ENCODE assay signal across 1 cellular context in the genomic region with DNA sequence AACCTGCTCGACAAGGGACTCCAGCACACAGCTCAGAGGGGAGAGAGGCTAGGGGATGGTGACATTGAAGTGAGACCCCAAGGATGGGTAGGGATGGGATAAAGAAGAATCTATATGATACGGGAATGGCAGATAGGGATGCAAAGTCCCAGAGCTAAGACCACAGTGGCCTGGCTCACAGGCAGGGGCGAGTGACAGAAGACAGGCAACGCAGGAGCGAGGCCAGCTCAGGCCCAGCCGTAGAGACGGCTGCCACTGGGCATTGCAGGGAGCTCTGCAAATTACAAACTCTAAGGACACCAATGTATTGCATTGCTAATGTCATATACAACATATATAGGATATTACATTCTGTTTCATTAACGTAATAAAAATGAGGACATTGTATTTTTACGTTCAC.
TF ChIP-seq lines count a peak whose summit lies in the region.

No MANE protein-coding gene starts in this region.

TF ChIP-seq in H1, 55 proteins besides CTCF, POLR2A, EP300 and RAD21:
- TF ChIP-seq TAF7 (optimal IDR thresholded peaks at IDR 0.05; ENCODE audit: borderline replicate concordance, low read depth, low read length) (no peak), CREB1 (IDR thresholded peaks at IDR 0.05) (no peak), NRF1 (IDR thresholded peaks at IDR 0.05; ENCODE audit: low read depth, low read length) (no peak), EZH2 (IDR thresholded peaks at IDR 0.05; ENCODE audit: low read depth, low read length, severe bottlenecking) (no peak), CBX5 (IDR thresholded peaks at IDR 0.05; ENCODE audit: low read depth, low read length) (no peak), FOSL1 (IDR thresholded peaks at IDR 0.05; ENCODE audit: insufficient read depth, low read depth, low read length) (no peak), HDAC2 (IDR thresholded peaks at IDR 0.05; ENCODE audit: borderline replicate concordance in 1 of 2, low read depth in 2 of 2, low read length in 2 of 2) (no peak), POU5F1 (IDR thresholded peaks at IDR 0.05; ENCODE audit: low read depth, low read length) (no peak), SRF (IDR thresholded peaks at IDR 0.05; ENCODE audit: low read depth, low read length) (no peak), SAP30 (IDR thresholded peaks at IDR 0.05; ENCODE audit: insufficient read depth, insufficient replicate concordance, low read length) (no peak), ASH2L (IDR thresholded peaks at IDR 0.05; ENCODE audit: low read length) (no peak), BRCA1 (IDR thresholded peaks at IDR 0.05; ENCODE audit: low read depth, low read length) (no peak), RNF2 (IDR thresholded peaks at IDR 0.05; ENCODE audit: borderline replicate concordance, low read depth, low read length, missing control alignments, poor library complexity, severe bottlenecking) (no peak), SUZ12 (IDR thresholded peaks at IDR 0.05; ENCODE audit: low read length) (no peak), TAF1 (IDR thresholded peaks at IDR 0.05; ENCODE audit: low read depth, low read length) (no peak)
- TF ChIP-seq, protein P1, sequence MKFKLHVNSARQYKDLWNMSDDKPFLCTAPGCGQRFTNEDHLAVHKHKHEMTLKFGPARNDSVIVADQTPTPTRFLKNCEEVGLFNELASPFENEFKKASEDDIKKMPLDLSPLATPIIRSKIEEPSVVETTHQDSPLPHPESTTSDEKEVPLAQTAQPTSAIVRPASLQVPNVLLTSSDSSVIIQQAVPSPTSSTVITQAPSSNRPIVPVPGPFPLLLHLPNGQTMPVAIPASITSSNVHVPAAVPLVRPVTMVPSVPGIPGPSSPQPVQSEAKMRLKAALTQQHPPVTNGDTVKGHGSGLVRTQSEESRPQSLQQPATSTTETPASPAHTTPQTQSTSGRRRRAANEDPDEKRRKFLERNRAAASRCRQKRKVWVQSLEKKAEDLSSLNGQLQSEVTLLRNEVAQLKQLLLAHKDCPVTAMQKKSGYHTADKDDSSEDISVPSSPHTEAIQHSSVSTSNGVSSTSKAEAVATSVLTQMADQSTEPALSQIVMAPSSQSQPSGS (IDR thresholded peaks at IDR 0.05; ENCODE audit: low read length), result no peak
- TF ChIP-seq, protein P2, sequence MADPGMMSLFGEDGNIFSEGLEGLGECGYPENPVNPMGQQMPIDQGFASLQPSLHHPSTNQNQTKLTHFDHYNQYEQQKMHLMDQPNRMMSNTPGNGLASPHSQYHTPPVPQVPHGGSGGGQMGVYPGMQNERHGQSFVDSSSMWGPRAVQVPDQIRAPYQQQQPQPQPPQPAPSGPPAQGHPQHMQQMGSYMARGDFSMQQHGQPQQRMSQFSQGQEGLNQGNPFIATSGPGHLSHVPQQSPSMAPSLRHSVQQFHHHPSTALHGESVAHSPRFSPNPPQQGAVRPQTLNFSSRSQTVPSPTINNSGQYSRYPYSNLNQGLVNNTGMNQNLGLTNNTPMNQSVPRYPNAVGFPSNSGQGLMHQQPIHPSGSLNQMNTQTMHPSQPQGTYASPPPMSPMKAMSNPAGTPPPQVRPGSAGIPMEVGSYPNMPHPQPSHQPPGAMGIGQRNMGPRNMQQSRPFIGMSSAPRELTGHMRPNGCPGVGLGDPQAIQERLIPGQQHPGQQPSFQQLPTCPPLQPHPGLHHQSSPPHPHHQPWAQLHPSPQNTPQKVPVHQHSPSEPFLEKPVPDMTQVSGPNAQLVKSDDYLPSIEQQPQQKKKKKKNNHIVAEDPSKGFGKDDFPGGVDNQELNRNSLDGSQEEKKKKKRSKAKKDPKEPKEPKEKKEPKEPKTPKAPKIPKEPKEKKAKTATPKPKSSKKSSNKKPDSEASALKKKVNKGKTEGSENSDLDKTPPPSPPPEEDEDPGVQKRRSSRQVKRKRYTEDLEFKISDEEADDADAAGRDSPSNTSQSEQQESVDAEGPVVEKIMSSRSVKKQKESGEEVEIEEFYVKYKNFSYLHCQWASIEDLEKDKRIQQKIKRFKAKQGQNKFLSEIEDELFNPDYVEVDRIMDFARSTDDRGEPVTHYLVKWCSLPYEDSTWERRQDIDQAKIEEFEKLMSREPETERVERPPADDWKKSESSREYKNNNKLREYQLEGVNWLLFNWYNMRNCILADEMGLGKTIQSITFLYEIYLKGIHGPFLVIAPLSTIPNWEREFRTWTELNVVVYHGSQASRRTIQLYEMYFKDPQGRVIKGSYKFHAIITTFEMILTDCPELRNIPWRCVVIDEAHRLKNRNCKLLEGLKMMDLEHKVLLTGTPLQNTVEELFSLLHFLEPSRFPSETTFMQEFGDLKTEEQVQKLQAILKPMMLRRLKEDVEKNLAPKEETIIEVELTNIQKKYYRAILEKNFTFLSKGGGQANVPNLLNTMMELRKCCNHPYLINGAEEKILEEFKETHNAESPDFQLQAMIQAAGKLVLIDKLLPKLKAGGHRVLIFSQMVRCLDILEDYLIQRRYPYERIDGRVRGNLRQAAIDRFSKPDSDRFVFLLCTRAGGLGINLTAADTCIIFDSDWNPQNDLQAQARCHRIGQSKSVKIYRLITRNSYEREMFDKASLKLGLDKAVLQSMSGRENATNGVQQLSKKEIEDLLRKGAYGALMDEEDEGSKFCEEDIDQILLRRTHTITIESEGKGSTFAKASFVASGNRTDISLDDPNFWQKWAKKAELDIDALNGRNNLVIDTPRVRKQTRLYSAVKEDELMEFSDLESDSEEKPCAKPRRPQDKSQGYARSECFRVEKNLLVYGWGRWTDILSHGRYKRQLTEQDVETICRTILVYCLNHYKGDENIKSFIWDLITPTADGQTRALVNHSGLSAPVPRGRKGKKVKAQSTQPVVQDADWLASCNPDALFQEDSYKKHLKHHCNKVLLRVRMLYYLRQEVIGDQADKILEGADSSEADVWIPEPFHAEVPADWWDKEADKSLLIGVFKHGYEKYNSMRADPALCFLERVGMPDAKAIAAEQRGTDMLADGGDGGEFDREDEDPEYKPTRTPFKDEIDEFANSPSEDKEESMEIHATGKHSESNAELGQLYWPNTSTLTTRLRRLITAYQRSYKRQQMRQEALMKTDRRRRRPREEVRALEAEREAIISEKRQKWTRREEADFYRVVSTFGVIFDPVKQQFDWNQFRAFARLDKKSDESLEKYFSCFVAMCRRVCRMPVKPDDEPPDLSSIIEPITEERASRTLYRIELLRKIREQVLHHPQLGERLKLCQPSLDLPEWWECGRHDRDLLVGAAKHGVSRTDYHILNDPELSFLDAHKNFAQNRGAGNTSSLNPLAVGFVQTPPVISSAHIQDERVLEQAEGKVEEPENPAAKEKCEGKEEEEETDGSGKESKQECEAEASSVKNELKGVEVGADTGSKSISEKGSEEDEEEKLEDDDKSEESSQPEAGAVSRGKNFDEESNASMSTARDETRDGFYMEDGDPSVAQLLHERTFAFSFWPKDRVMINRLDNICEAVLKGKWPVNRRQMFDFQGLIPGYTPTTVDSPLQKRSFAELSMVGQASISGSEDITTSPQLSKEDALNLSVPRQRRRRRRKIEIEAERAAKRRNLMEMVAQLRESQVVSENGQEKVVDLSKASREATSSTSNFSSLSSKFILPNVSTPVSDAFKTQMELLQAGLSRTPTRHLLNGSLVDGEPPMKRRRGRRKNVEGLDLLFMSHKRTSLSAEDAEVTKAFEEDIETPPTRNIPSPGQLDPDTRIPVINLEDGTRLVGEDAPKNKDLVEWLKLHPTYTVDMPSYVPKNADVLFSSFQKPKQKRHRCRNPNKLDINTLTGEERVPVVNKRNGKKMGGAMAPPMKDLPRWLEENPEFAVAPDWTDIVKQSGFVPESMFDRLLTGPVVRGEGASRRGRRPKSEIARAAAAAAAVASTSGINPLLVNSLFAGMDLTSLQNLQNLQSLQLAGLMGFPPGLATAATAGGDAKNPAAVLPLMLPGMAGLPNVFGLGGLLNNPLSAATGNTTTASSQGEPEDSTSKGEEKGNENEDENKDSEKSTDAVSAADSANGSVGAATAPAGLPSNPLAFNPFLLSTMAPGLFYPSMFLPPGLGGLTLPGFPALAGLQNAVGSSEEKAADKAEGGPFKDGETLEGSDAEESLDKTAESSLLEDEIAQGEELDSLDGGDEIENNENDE (IDR thresholded peaks at IDR 0.05; ENCODE audit: insufficient replicate concordance, low read length), result no peak
